10 cellular contexts compared by ENCODE assay signal in the genomic region with DNA sequence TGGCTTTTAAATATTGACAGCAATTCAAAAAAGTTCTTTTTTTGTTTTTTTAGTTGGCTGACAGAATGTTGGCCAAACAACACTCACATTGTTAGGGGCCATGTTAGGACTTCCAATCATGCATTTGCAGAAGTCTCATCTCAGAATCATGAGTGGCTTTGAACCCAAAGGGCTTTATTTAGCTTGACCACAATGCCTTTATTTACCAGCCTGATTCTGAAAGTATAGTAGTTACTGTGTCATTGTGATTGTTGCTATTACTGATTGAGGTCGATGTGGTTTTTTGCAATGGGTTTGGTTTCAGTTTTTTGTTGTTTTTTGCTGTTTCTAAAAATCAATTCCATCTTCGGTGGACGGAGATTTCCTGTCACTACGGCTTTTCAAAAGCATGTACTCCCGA. TPM values are rescaled to one million over a fixed set of nuclear protein-coding genes. Genes with fewer than 3 reads are reported as not detected.
DNase-seq lines count a peak whose midpoint lies in the region; ATAC-seq and TF ChIP-seq lines count a peak whose summit lies in the region.
"Had no signal": no experiment of that assay in that cellular context is flagged by ENCODE, and none has a peak within 500 bp of the region (broad histone marks: within the 10 kb centered on the region; RNA-seq: fewer than 3 reads in every experiment).

No MANE protein-coding gene starts in this region.

- TF ChIP-seq CTCF in gastrocnemius medialis (IDR thresholded peaks at IDR 0.05 in 4 of 5, conservative IDR thresholded peaks at IDR 0.05 in 1 of 5) (no peak), Calu3 (IDR thresholded peaks at IDR 0.05; ENCODE audit: unreplicated experiment) (no peak)

- no peaks in the 10 kb centered on the region for H3K4me1 Mint-ChIP-seq in naive thymus-derived CD4-positive, alpha-beta T cell
- H3K4me1 Mint-ChIP-seq in Calu3 (ENCODE audit: low read depth, unreplicated experiment), result no peaks in the 10 kb centered on the region
- H3K4me1 Mint-ChIP-seq: stimulated activated effector memory CD8-positive, alpha-beta T cell treated with anti-CD3 and anti-CD28 coated beads, Interleukin-12 subunit alpha, Interleukin-12 subunit beta, amount 100 ng/mL, for 72 hours had no signal

- CTCF ChIA-PET in naive thymus-derived CD4-positive, alpha-beta T cell (lab: Charles Lee), result no interaction called here
- CTCF ChIA-PET in Calu3 (lab: Charles Lee), result interaction anchor here (1.7 kb wide), 1 partner anchor 50 kb away, joined by 4 read pairs; no protein-coding TSS in a partner anchor

- no peak for TF ChIP-seq POLR2A in gastrocnemius medialis (IDR thresholded peaks at IDR 0.05)

- H3K36me3 ChIP-seq in gastrocnemius medialis, result no peaks in the 10 kb centered on the region
- no peaks in the 10 kb centered on the region for H3K36me3 ChIP-seq in naive thymus-derived CD4-positive, alpha-beta T cell (ENCODE audit: control insufficient read depth in 2 of 3, insufficient read depth in 3 of 3, low read length in 3 of 3)

- H3K4me1 ChIP-seq in gastrocnemius medialis, result peaks cover 4 to 10% of the 10 kb centered on the region in 2 donors
- no peaks in the 10 kb centered on the region for H3K4me1 ChIP-seq in naive thymus-derived CD4-positive, alpha-beta T cell (ENCODE audit: control insufficient read depth in 2 of 2, insufficient read depth in 2 of 2, low read length in 2 of 2)

- H3K27ac Mint-ChIP-seq in naive thymus-derived CD4-positive, alpha-beta T cell, result no peak overlapping the region
- no peak overlapping the region for H3K27ac Mint-ChIP-seq in Calu3 (ENCODE audit: unreplicated experiment)
- H3K27ac Mint-ChIP-seq: progenitor cell of endocrine pancreas; stimulated activated effector memory CD8-positive, alpha-beta T cell treated with anti-CD3 and anti-CD28 coated beads, Interleukin-12 subunit alpha, Interleukin-12 subunit beta, amount 100 ng/mL, for 72 hours had no signal

- H3K4me3 Mint-ChIP-seq in naive thymus-derived CD4-positive, alpha-beta T cell, result no peak overlapping the region
- H3K4me3 Mint-ChIP-seq in Calu3 (ENCODE audit: low read depth, unreplicated experiment), result no peak overlapping the region
- H3K4me3 Mint-ChIP-seq: stimulated activated effector memory CD8-positive, alpha-beta T cell treated with anti-CD3 and anti-CD28 coated beads, Interleukin-12 subunit alpha, Interleukin-12 subunit beta, amount 100 ng/mL, for 72 hours had no signal

- H3K27ac ChIP-seq in gastrocnemius medialis, result peak overlapping the region; percentile 17 to 59 (median 39)
- H3K27ac ChIP-seq in naive thymus-derived CD4-positive, alpha-beta T cell (ENCODE audit: low read depth, low read length), result no peak overlapping the region

- no peaks in the 10 kb centered on the region for H3K36me3 Mint-ChIP-seq in naive thymus-derived CD4-positive, alpha-beta T cell
- H3K36me3 Mint-ChIP-seq in Calu3 (ENCODE audit: insufficient read depth, unreplicated experiment), result no peaks in the 10 kb centered on the region
- H3K36me3 Mint-ChIP-seq: stimulated activated effector memory CD8-positive, alpha-beta T cell treated with anti-CD3 and anti-CD28 coated beads, Interleukin-12 subunit alpha, Interleukin-12 subunit beta, amount 100 ng/mL, for 72 hours had no signal

- in situ Hi-C loops in gastrocnemius medialis (cut with MboI; ENCODE audit: low sequenced_read_pairs in 4 of 4), result no loop called here

- H3K27me3 Mint-ChIP-seq in naive thymus-derived CD4-positive, alpha-beta T cell, result peaks cover 10 to 30% (median 28%) of the 10 kb centered on the region in 5 donors
- H3K27me3 Mint-ChIP-seq in Calu3 (ENCODE audit: unreplicated experiment), result peaks cover 78% of the 10 kb centered on the region

- H3K4me3 ChIP-seq in gastrocnemius medialis, result no peak overlapping the region
- H3K4me3 ChIP-seq in naive thymus-derived CD4-positive, alpha-beta T cell (ENCODE audit: low read length), result no peak overlapping the region

- POLR2A ChIA-PET in naive thymus-derived CD4-positive, alpha-beta T cell (lab: Charles Lee), result no interaction called here

- H3K9me3 Mint-ChIP-seq in naive thymus-derived CD4-positive, alpha-beta T cell, result peaks cover 0 to 2% (median 0%) of the 10 kb centered on the region in 11 donors
- H3K9me3 Mint-ChIP-seq in Calu3 (ENCODE audit: low read depth, unreplicated experiment), result no peaks in the 10 kb centered on the region
- H3K9me3 Mint-ChIP-seq: stimulated activated effector memory CD8-positive, alpha-beta T cell treated with anti-CD3 and anti-CD28 coated beads, Interleukin-12 subunit alpha, Interleukin-12 subunit beta, amount 100 ng/mL, for 72 hours had no signal

- intact Hi-C loops in gastrocnemius medialis (cut with DNase I; ENCODE audit: low total_unique reads) (no loop called here), Calu3 (cut with micrococcal nuclease; ENCODE audit: unreplicated experiment) (no loop called here)
- intact Hi-C loops in naive thymus-derived CD4-positive, alpha-beta T cell (cut with micrococcal nuclease), result no loop called here

- ATAC-seq in GM18909 (IDR thresholded peaks at IDR 0.05; ENCODE audit: poor library complexity, unreplicated experiment) (peak; percentile 94), HG03565 (IDR thresholded peaks at IDR 0.05; ENCODE audit: unreplicated experiment) (peak; percentile 96), gastrocnemius medialis (no peak)
- no peak for ATAC-seq in naive thymus-derived CD4-positive, alpha-beta T cell
- ATAC-seq: stimulated activated effector memory CD8-positive, alpha-beta T cell treated with anti-CD3 and anti-CD28 coated beads, Interleukin-12 subunit alpha, Interleukin-12 subunit beta, amount 100 ng/mL, for 72 hours had no signal

- no TSS peak for BruUV-seq in Calu3 (replicated peaks; lab: Mats Ljungman, UMichigan)

- DNase-seq in H4 (ENCODE audit: low spot score), result peak; percentile 37
- no peak for DNase-seq in gastrocnemius medialis
- DNase-seq in NCI-H146 (lab: John Stamatoyannopoulos, UW), result no peak
- no peak for DNase-seq in naive thymus-derived CD4-positive, alpha-beta T cell
- no peak for DNase-seq in T-helper 1 cell
- no peak for DNase-seq in Calu3

- no peaks in the 10 kb centered on the region for H3K27me3 ChIP-seq in gastrocnemius medialis
- no peaks in the 10 kb centered on the region for H3K27me3 ChIP-seq in naive thymus-derived CD4-positive, alpha-beta T cell (ENCODE audit: control insufficient read depth in 2 of 2, insufficient read depth in 2 of 2, low read length in 2 of 2)

- H3K9me3 ChIP-seq in gastrocnemius medialis, result no peaks in the 10 kb centered on the region
- H3K9me3 ChIP-seq in naive thymus-derived CD4-positive, alpha-beta T cell (ENCODE audit: control insufficient read depth in 2 of 3, low read length in 3 of 3), result no peaks in the 10 kb centered on the region

RNA-seq across cellular contexts. Expression of a gene that starts 7.2 kb away (rescaled TPM):
- 55.3 and 66.0 TPM in 2 replicates for total RNA-seq in H4 (2014; rRNA removed; shearing (Covaris generic))
- total RNA-seq in gastrocnemius medialis (1 to 10 TPM in 2 of 4 donors, under 1 TPM in 2; 0.44 to 4.7 (median 0.75) TPM), Calu3 (2022) (not detected in 2 replicates)
- total RNA-seq in naive thymus-derived CD4-positive, alpha-beta T cell, result not detected
- not detected for polyA plus RNA-seq in naive thymus-derived CD4-positive, alpha-beta T cell

RNA-seq across cellular contexts. Expression of a gene that starts 10.3 kb away (rescaled TPM):
- 0.90 and 4.8 TPM in 2 replicates for total RNA-seq in H4 (2014; rRNA removed; shearing (Covaris generic))
- under 1 TPM in 3 of 4 donors, not detected in 1; 0.68 to 0.75 (median 0.71) TPM for total RNA-seq in gastrocnemius medialis
- total RNA-seq in naive thymus-derived CD4-positive, alpha-beta T cell, result 1 to 10 TPM in 1 of 5 experiments, under 1 TPM in 1, not detected in 3; 0.48 to 1.4 TPM
- polyA plus RNA-seq in naive thymus-derived CD4-positive, alpha-beta T cell, result not detected
- not detected in 2 replicates for total RNA-seq in Calu3 (2022)
- total RNA-seq: progenitor cell of endocrine pancreas had no signal

Comparison
In these comparisons a context has a peak if more than half of its experiments do, and no peak if none do; other contexts are left out.
1. ATAC-seq: peak in GM18909 (single experiment) and HG03565 (single experiment); none in gastrocnemius medialis (0 of 2) and naive thymus-derived CD4-positive, alpha-beta T cell (single experiment).